Comparison of ENCODE assay signal across 19 cellular contexts in genomic region chr4:26031704-26032103, GRCh38.
DNase-seq lines count a peak whose midpoint lies in the region; ATAC-seq and TF ChIP-seq lines count a peak whose summit lies in the region.
"Had no signal": no experiment of that assay in that cellular context is flagged by ENCODE, and none has a peak within 500 bp of the region (broad histone marks: within the 10 kb centered on the region; RNA-seq: fewer than 3 reads in every experiment).

No MANE protein-coding gene starts in this region.

- no peaks in the 10 kb centered on the region for H3K9me3 Mint-ChIP-seq in natural killer cell treated with Interleukin-12 subunit alpha and Interleukin-12 subunit beta and Interleukin-15 and Interleukin-18, amount 100 ng/mL, for 72 hours
- H3K9me3 Mint-ChIP-seq in natural killer cell (no peaks in the 10 kb centered on the region), type B pancreatic cell (no peaks in the 10 kb centered on the region)
- peaks cover 1% of the 10 kb centered on the region for H3K9me3 Mint-ChIP-seq in activated CD8-positive, alpha-beta T cell treated with anti-CD3 and anti-CD28 coated beads for 36 hours
- H3K9me3 Mint-ChIP-seq: activated naive CD8-positive, alpha-beta T cell treated with anti-CD3 and anti-CD28 coated beads, Interleukin-2, amount 10 ng/mL, durations not matched to agents 7 days and 5 days; CD8-positive, alpha-beta T cell had no signal

- no peak for ATAC-seq in natural killer cell treated with Interleukin-12 subunit alpha and Interleukin-12 subunit beta and Interleukin-15 and Interleukin-18, amount 100 ng/mL, for 72 hours
- ATAC-seq in natural killer cell, result no peak
- peak; percentile 29 for ATAC-seq in left lung
- ATAC-seq in activated CD8-positive, alpha-beta T cell treated with anti-CD3 and anti-CD28 coated beads for 36 hours, result no peak
- ATAC-seq: CD8-positive, alpha-beta T cell had no signal

- no peaks in the 10 kb centered on the region for H3K36me3 ChIP-seq in adipocyte (ENCODE audit: control insufficient read depth, insufficient read depth, low read length, severe bottlenecking)
- H3K36me3 ChIP-seq in left lung, result no peaks in the 10 kb centered on the region
- no peaks in the 10 kb centered on the region for H3K36me3 ChIP-seq in testis (ENCODE audit: low read depth, missing control alignments)
- H3K36me3 ChIP-seq: prostate gland, spleen had no signal

- H3K27ac Mint-ChIP-seq in natural killer cell treated with Interleukin-12 subunit alpha and Interleukin-12 subunit beta and Interleukin-15 and Interleukin-18, amount 100 ng/mL, for 72 hours, result peak overlapping the region; percentile 18 to 44
- H3K27ac Mint-ChIP-seq in natural killer cell (no peak overlapping the region), type B pancreatic cell (no peak overlapping the region)
- H3K27ac Mint-ChIP-seq in activated CD8-positive, alpha-beta T cell treated with anti-CD3 and anti-CD28 coated beads for 36 hours, result no peak overlapping the region
- H3K27ac Mint-ChIP-seq: activated naive CD8-positive, alpha-beta T cell treated with anti-CD3 and anti-CD28 coated beads, Interleukin-2, amount 10 ng/mL, durations not matched to agents 7 days and 5 days; CD8-positive, alpha-beta T cell had no signal

- intact Hi-C loops in natural killer cell (cut with micrococcal nuclease) (no loop called here), left lung (cut with DNase I) (no loop called here), testis (cut with DNase I; ENCODE audit: low total_unique reads) (no loop called here)
- intact Hi-C loops in activated CD8-positive, alpha-beta T cell treated with anti-CD3 and anti-CD28 coated beads for 36 hours (cut with micrococcal nuclease), result no loop called here

- peaks cover 11 to 21% of the 10 kb centered on the region in 2 donors for H3K27me3 Mint-ChIP-seq in natural killer cell treated with Interleukin-12 subunit alpha and Interleukin-12 subunit beta and Interleukin-15 and Interleukin-18, amount 100 ng/mL, for 72 hours
- H3K27me3 Mint-ChIP-seq in natural killer cell (ENCODE audit: low read depth in 2 of 2) (peaks cover 18 to 32% of the 10 kb centered on the region in 2 donors), type B pancreatic cell (peaks cover 32% of the 10 kb centered on the region)
- peaks cover 17% of the 10 kb centered on the region for H3K27me3 Mint-ChIP-seq in activated CD8-positive, alpha-beta T cell treated with anti-CD3 and anti-CD28 coated beads for 36 hours

- no peak for DNase-seq in natural killer cell treated with Interleukin-12 subunit alpha and Interleukin-12 subunit beta and Interleukin-15 and Interleukin-18, amount 100 ng/mL, for 72 hours (ENCODE audit: low spot score)
- DNase-seq in natural killer cell, result no peak
- DNase-seq in adipocyte (ENCODE audit: low read depth), result no peak
- DNase-seq in left lung, result no peak
- DNase-seq in activated CD8-positive, alpha-beta T cell treated with anti-CD3 and anti-CD28 coated beads for 36 hours, result no peak
- no peak for DNase-seq in type B pancreatic cell (ENCODE audit: extremely low spot score, unreplicated experiment)
- no peak for DNase-seq in testis
- DNase-seq in NCI-H1436 treated with DMSO at 0.1 percent for 48 hours (lab: John Stamatoyannopoulos, UW), result no peak
- DNase-seq: activated CD4-positive, alpha-beta T cell treated with anti-CD3 and anti-CD28 coated beads for 1 hour; activated naive CD8-positive, alpha-beta T cell treated with anti-CD3 and anti-CD28 coated beads, Interleukin-2, amount 10 ng/mL, durations not matched to agents 7 days and 5 days; CD8-positive, alpha-beta T cell; DMS79 treated with DMSO at 0.1 percent for 48 hours; NCI-H1048; NCI-H2171; NK-92 treated with Interleukin-12 subunit alpha and Interleukin-12 subunit beta, amount 100 ng/mL, for 24 hours; spleen; stimulated activated CD4-positive, alpha-beta T cell treated with anti-CD3 and anti-CD28 coated beads, Interleukin-4, amount 100 ng/mL, for 4 hours had no signal

- no peak overlapping the region for H3K27ac ChIP-seq in left lung
- H3K27ac ChIP-seq in testis, result no peak overlapping the region
- H3K27ac ChIP-seq: KMS-11, prostate gland had no signal

- no peak for TF ChIP-seq POLR2A in testis (IDR thresholded peaks at IDR 0.05)

- no peak for TF ChIP-seq CTCF in natural killer cell (IDR thresholded peaks at IDR 0.05)
- no peak for TF ChIP-seq CTCF in left lung (IDR thresholded peaks at IDR 0.05)
- no peak for TF ChIP-seq CTCF in activated CD8-positive, alpha-beta T cell treated with anti-CD3 and anti-CD28 coated beads for 36 hours (IDR thresholded peaks at IDR 0.05)
- TF ChIP-seq CTCF in type B pancreatic cell (conservative IDR thresholded peaks at IDR 0.05), result no peak
- no peak for TF ChIP-seq CTCF in testis (IDR thresholded peaks at IDR 0.05)

- 86 to 93% methylated on average over 4 of the region's 4 CpGs for WGBS in testis, 2 donors

- peaks cover 54% of the 10 kb centered on the region for H3K4me1 ChIP-seq in adipocyte (ENCODE audit: control insufficient read depth, insufficient read depth, low read length)
- H3K4me1 ChIP-seq in left lung, result peaks cover 4 to 15% of the 10 kb centered on the region in 2 donors
- peaks cover 16% of the 10 kb centered on the region for H3K4me1 ChIP-seq in testis
- H3K4me1 ChIP-seq: prostate gland had no signal

- H3K4me3 ChIP-seq in adipocyte (ENCODE audit: low read length) (no peak overlapping the region), left lung (no peak overlapping the region), testis (no peak overlapping the region)
- H3K4me3 ChIP-seq: prostate gland, spleen had no signal

- CTCF ChIA-PET in activated CD8-positive, alpha-beta T cell treated with anti-CD3 and anti-CD28 coated beads for 36 hours (lab: Charles Lee), result interaction anchor here (3.2 kb wide), 1 partner anchor 377 kb away, joined by 25 read pairs; no protein-coding TSS in a partner anchor

- H3K9ac ChIP-seq in adipocyte (ENCODE audit: low read length), result peak overlapping the region; percentile 78
- H3K9ac ChIP-seq: KMS-11 had no signal

- POLR2A ChIA-PET in activated CD8-positive, alpha-beta T cell treated with anti-CD3 and anti-CD28 coated beads for 36 hours (lab: Charles Lee), result no interaction called here

- H3K4me1 Mint-ChIP-seq in natural killer cell treated with Interleukin-12 subunit alpha and Interleukin-12 subunit beta and Interleukin-15 and Interleukin-18, amount 100 ng/mL, for 72 hours (ENCODE audit: low read depth in 2 of 2), result peaks cover 27 to 38% of the 10 kb centered on the region in 2 donors
- H3K4me1 Mint-ChIP-seq in natural killer cell (peaks cover 0 to 6% of the 10 kb centered on the region in 2 donors), type B pancreatic cell (ENCODE audit: unreplicated experiment) (peaks cover 30% of the 10 kb centered on the region)
- peaks cover 12% of the 10 kb centered on the region for H3K4me1 Mint-ChIP-seq in activated CD8-positive, alpha-beta T cell treated with anti-CD3 and anti-CD28 coated beads for 36 hours (ENCODE audit: low read depth)

- no peaks in the 10 kb centered on the region for H3K36me3 Mint-ChIP-seq in natural killer cell treated with Interleukin-12 subunit alpha and Interleukin-12 subunit beta and Interleukin-15 and Interleukin-18, amount 100 ng/mL, for 72 hours
- no peaks in the 10 kb centered on the region for H3K36me3 Mint-ChIP-seq in natural killer cell
- no peaks in the 10 kb centered on the region for H3K36me3 Mint-ChIP-seq in activated CD8-positive, alpha-beta T cell treated with anti-CD3 and anti-CD28 coated beads for 36 hours (ENCODE audit: low read depth)
- H3K36me3 Mint-ChIP-seq in type B pancreatic cell, result no peaks in the 10 kb centered on the region
- H3K36me3 Mint-ChIP-seq: activated naive CD8-positive, alpha-beta T cell treated with anti-CD3 and anti-CD28 coated beads, Interleukin-2, amount 10 ng/mL, durations not matched to agents 7 days and 5 days; CD8-positive, alpha-beta T cell had no signal

- no peaks in the 10 kb centered on the region for H3K27me3 ChIP-seq in adipocyte (replicated peaks; ENCODE audit: control insufficient read depth, insufficient read depth, low read length)
- H3K27me3 ChIP-seq in left lung, result peaks cover 0 to 17% of the 10 kb centered on the region in 2 donors
- H3K27me3 ChIP-seq in testis, result no peaks in the 10 kb centered on the region

- H3K4me3 Mint-ChIP-seq in natural killer cell treated with Interleukin-12 subunit alpha and Interleukin-12 subunit beta and Interleukin-15 and Interleukin-18, amount 100 ng/mL, for 72 hours, result no peak overlapping the region
- H3K4me3 Mint-ChIP-seq in natural killer cell (no peak overlapping the region), type B pancreatic cell (no peak overlapping the region)
- H3K4me3 Mint-ChIP-seq in activated CD8-positive, alpha-beta T cell treated with anti-CD3 and anti-CD28 coated beads for 36 hours, result no peak overlapping the region
- H3K4me3 Mint-ChIP-seq: activated naive CD8-positive, alpha-beta T cell treated with anti-CD3 and anti-CD28 coated beads, Interleukin-2, amount 10 ng/mL, durations not matched to agents 7 days and 5 days; CD8-positive, alpha-beta T cell had no signal

- H3K9me3 ChIP-seq in adipocyte (ENCODE audit: control insufficient read depth, low read length), result no peaks in the 10 kb centered on the region
- H3K9me3 ChIP-seq in left lung, result no peaks in the 10 kb centered on the region
- no peaks in the 10 kb centered on the region for H3K9me3 ChIP-seq in testis
- H3K9me3 ChIP-seq: prostate gland, spleen had no signal

Comparison
In these comparisons a context has a peak if more than half of its experiments do, and no peak if none do; other contexts are left out.
1. H3K27ac Mint-ChIP-seq: peak in natural killer cell treated with Interleukin-12 subunit alpha and Interleukin-12 subunit beta and Interleukin-15 and Interleukin-18, amount 100 ng/mL, for 72 hours (2 of 2); none in natural killer cell (0 of 2), activated CD8-positive, alpha-beta T cell treated with anti-CD3 and anti-CD28 coated beads for 36 hours (single experiment) and type B pancreatic cell (single experiment).